ENCODE assay signal across 9 cellular contexts in genomic region chr2:102449370-102449974, GRCh38. TPM values are rescaled to one million over a fixed set of nuclear protein-coding genes. Genes with fewer than 3 reads are reported as not detected.
DNase-seq lines count a peak whose midpoint lies in the region; ATAC-seq, FAIRE-seq and TF ChIP-seq lines count a peak whose summit lies in the region.
"Had no signal": no experiment of that assay in that cellular context is flagged by ENCODE, and none has a peak within 500 bp of the region (broad histone marks: within the 10 kb centered on the region; RNA-seq: fewer than 3 reads in every experiment).

No MANE protein-coding gene starts in this region.

- H3K36me3 ChIP-seq in gastroesophageal sphincter: no peaks in the 10 kb centered on the region
- no peaks in the 10 kb centered on the region for H3K36me3 ChIP-seq in small intestine (ENCODE audit: control insufficient read depth in 2 of 2, insufficient read depth in 2 of 2, low read length in 2 of 2)

- intact Hi-C loops in activated T-helper 1 cell treated with anti-CD3 and anti-CD28 coated beads, Interleukin-12 subunit alpha, Interleukin-12 subunit beta, Interleukin-2, Interleukin-4 antibody, amounts not matched to agents 30 ng/mL and 10 ng/mL and 1 ng/mL, durations not matched to agents 14 hours and 24 hours and 36 hours (cut with micrococcal nuclease): loop anchor here (1.0 to 5.0 kb wide), 8 partner anchors 93 to 627 kb away; no protein-coding TSS in a partner anchor

- H3K27me3 Mint-ChIP-seq in activated T-helper 1 cell treated with anti-CD3 and anti-CD28 coated beads, Interleukin-12 subunit alpha, Interleukin-12 subunit beta, Interleukin-2, Interleukin-4 antibody, amounts not matched to agents 30 ng/mL and 10 ng/mL and 1 ng/mL, durations not matched to agents 14 hours and 24 hours and 36 hours (ENCODE audit: insufficient read depth): no peaks in the 10 kb centered on the region

- H3K36me3 Mint-ChIP-seq in activated T-helper 1 cell treated with anti-CD3 and anti-CD28 coated beads, Interleukin-12 subunit alpha, Interleukin-12 subunit beta, Interleukin-2, Interleukin-4 antibody, amounts not matched to agents 30 ng/mL and 10 ng/mL and 1 ng/mL, durations not matched to agents 14 hours and 24 hours and 36 hours (ENCODE audit: low read depth): peaks cover 54% of the 10 kb centered on the region

- in situ Hi-C loops in GM13977 (cut with MboI; ENCODE audit: low pct_unique_long_range_greater_than_20kb, low sequenced_read_pairs, unreplicated experiment): loop anchor here (10.0 to 25.0 kb wide), 2 partner anchors 137 to 425 kb away; partner anchors contain the start of gene IL1RL1

- no peaks in the 10 kb centered on the region; the same call in 1 of the 2 replicates for H3K9me3 ChIP-seq in AG04450 (ENCODE audit: control insufficient read depth, insufficient read depth, low read length)
- no peaks in the 10 kb centered on the region for H3K9me3 ChIP-seq in gastroesophageal sphincter
- no peaks in the 10 kb centered on the region for H3K9me3 ChIP-seq in small intestine (ENCODE audit: control insufficient read depth, low read depth)

- WGBS in gastroesophageal sphincter (ENCODE audit: low coverage in 1 of 2), 2 donors: 0% methylated on average over 1 of the region's 1 CpG
- 0% methylated on average over 1 of the region's 1 CpG for WGBS in small intestine, 3 donors

- H3K27me3 ChIP-seq in AG04450 (ENCODE audit: control insufficient read depth, insufficient read depth, low read length): peaks cover 10% of the 10 kb centered on the region
- no peaks in the 10 kb centered on the region for H3K27me3 ChIP-seq in gastroesophageal sphincter
- no peaks in the 10 kb centered on the region for H3K27me3 ChIP-seq in small intestine (ENCODE audit: control insufficient read depth in 2 of 2, insufficient read depth in 2 of 2, low read length in 2 of 2)

- no peak overlapping the region for H3K4me3 ChIP-seq in AG04450 (ENCODE audit: low read depth, low read length)
- no peak overlapping the region for H3K4me3 ChIP-seq in gastroesophageal sphincter
- no peak overlapping the region for H3K4me3 ChIP-seq in small intestine (ENCODE audit: low read depth in 1 of 2, low read length in 2 of 2)

- ATAC-seq in gastroesophageal sphincter (no peak), HG02884 (IDR thresholded peaks at IDR 0.05; ENCODE audit: unreplicated experiment) (no peak), HG03139 (IDR thresholded peaks at IDR 0.05; ENCODE audit: unreplicated experiment) (no peak)

- peaks cover 20% of the 10 kb centered on the region for H3K4me1 Mint-ChIP-seq in activated T-helper 1 cell treated with anti-CD3 and anti-CD28 coated beads, Interleukin-12 subunit alpha, Interleukin-12 subunit beta, Interleukin-2, Interleukin-4 antibody, amounts not matched to agents 30 ng/mL and 10 ng/mL and 1 ng/mL, durations not matched to agents 14 hours and 24 hours and 36 hours (ENCODE audit: low read depth)

- FAIRE-seq in RCC 7860 (lab: Jason Lieb, UNC) (peak; percentile 71), small intestine (lab: Jason Lieb, UNC) (no peak)

- POLR2A ChIA-PET in AG04450 (lab: Yijun Ruan, JAX): no interaction called here

- CTCF ChIA-PET in AG04450 (lab: Charles Lee): interaction anchor here (0.6 to 3.6 kb wide), 13 partner anchors 9 to 1107 kb away, joined by 3 to 33 read pairs (median 4); partner anchors contain the start of gene IL18R1

- DNase-seq in AG04450 (ENCODE audit: low read depth, low spot score) (no peak), GM13977 (ENCODE audit: low spot score) (peak; percentile 63), RCC 7860 (ENCODE audit: low spot score) (no peak), small intestine (peak; percentile 35)
- peak; percentile 54 for DNase-seq in activated T-helper 1 cell treated with anti-CD3 and anti-CD28 coated beads, Interleukin-12 subunit alpha, Interleukin-12 subunit beta, Interleukin-2, Interleukin-4 antibody, amounts not matched to agents 30 ng/mL and 10 ng/mL and 1 ng/mL, durations not matched to agents 14 hours and 24 hours and 36 hours (ENCODE audit: low spot score)

- TF ChIP-seq POLR2A in gastroesophageal sphincter (IDR thresholded peaks at IDR 0.05): no peak

- TF ChIP-seq CTCF in AG04450 (IDR thresholded peaks at IDR 0.05; ENCODE audit: low read depth, low read length) (peak; percentile 80), GM13977 (IDR thresholded peaks at IDR 0.05; ENCODE audit: extremely low read depth, insufficient read depth, missing control alignments) (peak; percentile 72), gastroesophageal sphincter (IDR thresholded peaks at IDR 0.05) (peak; percentile 17 to 48 (median 28))

- H3K9me3 Mint-ChIP-seq in activated T-helper 1 cell treated with anti-CD3 and anti-CD28 coated beads, Interleukin-12 subunit alpha, Interleukin-12 subunit beta, Interleukin-2, Interleukin-4 antibody, amounts not matched to agents 30 ng/mL and 10 ng/mL and 1 ng/mL, durations not matched to agents 14 hours and 24 hours and 36 hours: no peaks in the 10 kb centered on the region

- H3K4me1 ChIP-seq in gastroesophageal sphincter (no peaks in the 10 kb centered on the region), small intestine (ENCODE audit: control insufficient read depth in 2 of 2, insufficient read depth in 1 of 2, low read depth in 1 of 2, low read length in 1 of 2) (peaks cover 0 to 4% of the 10 kb centered on the region in 2 donors)

- no peak for TF ChIP-seq EP300 in gastroesophageal sphincter (IDR thresholded peaks at IDR 0.05)

- H3K4me3 Mint-ChIP-seq in activated T-helper 1 cell treated with anti-CD3 and anti-CD28 coated beads, Interleukin-12 subunit alpha, Interleukin-12 subunit beta, Interleukin-2, Interleukin-4 antibody, amounts not matched to agents 30 ng/mL and 10 ng/mL and 1 ng/mL, durations not matched to agents 14 hours and 24 hours and 36 hours: no peak overlapping the region

- no peak overlapping the region for H3K27ac Mint-ChIP-seq in activated T-helper 1 cell treated with anti-CD3 and anti-CD28 coated beads, Interleukin-12 subunit alpha, Interleukin-12 subunit beta, Interleukin-2, Interleukin-4 antibody, amounts not matched to agents 30 ng/mL and 10 ng/mL and 1 ng/mL, durations not matched to agents 14 hours and 24 hours and 36 hours

- H3K27ac ChIP-seq in AG04450 (ENCODE audit: low read depth, low read length) (no peak overlapping the region), gastroesophageal sphincter (no peak overlapping the region), small intestine (ENCODE audit: low read depth in 1 of 2, low read length in 1 of 2) (no peak overlapping the region)

RNA-seq across cellular contexts. Expression of gene SLC9A4, which starts 23.6 kb away (rescaled TPM):
- not detected in 2 replicates for polyA plus RNA-seq in AG04450 (2011; rRNA removed)
- not detected in 2 replicates for polyA minus RNA-seq in AG04450 (2011; rRNA and poly(A)+ RNA removed)
- total RNA-seq in activated T-helper 1 cell treated with anti-CD3 and anti-CD28 coated beads, Interleukin-12 subunit alpha, Interleukin-12 subunit beta, Interleukin-2, Interleukin-4 antibody, amounts not matched to agents 30 ng/mL and 10 ng/mL and 1 ng/mL, durations not matched to agents 14 hours and 24 hours and 36 hours: 0.10 TPM in 1 of 2 replicates, not detected in the other
- under 1 TPM in 1 of 4 donors, not detected in 3; 0.22 TPM for total RNA-seq in gastroesophageal sphincter
- polyA plus RNA-seq in small intestine: under 1 TPM in 1 of 3 donors, not detected in 2; 0.07 TPM
- total RNA-seq: pulmonary artery endothelial cell had no signal

RNA-seq across cellular contexts. Expression of gene IL18RAP, which starts 26.5 kb away (rescaled TPM):
- polyA plus RNA-seq in AG04450 (2011; rRNA removed) (0.10 TPM in 1 of 2 replicates, not detected in the other), small intestine (under 1 TPM; 0.22 to 1.00 (median 0.27) TPM)
- not detected in 2 replicates for polyA minus RNA-seq in AG04450 (2011; rRNA and poly(A)+ RNA removed)
- 37.1 and 38.4 TPM in 2 replicates for total RNA-seq in activated T-helper 1 cell treated with anti-CD3 and anti-CD28 coated beads, Interleukin-12 subunit alpha, Interleukin-12 subunit beta, Interleukin-2, Interleukin-4 antibody, amounts not matched to agents 30 ng/mL and 10 ng/mL and 1 ng/mL, durations not matched to agents 14 hours and 24 hours and 36 hours
- total RNA-seq in gastroesophageal sphincter: 1 to 10 TPM in 1 of 4 donors, under 1 TPM in 2, not detected in 1; 0.47 to 5.0 (median 0.89) TPM

Comparison
In these comparisons a context has a peak if more than half of its experiments do, and no peak if none do; other contexts are left out.
1. DNase-seq: peak in GM13977 (single experiment), activated T-helper 1 cell treated with anti-CD3 and anti-CD28 coated beads, Interleukin-12 subunit alpha, Interleukin-12 subunit beta, Interleukin-2, Interleukin-4 antibody, amounts not matched to agents 30 ng/mL and 10 ng/mL and 1 ng/mL, durations not matched to agents 14 hours and 24 hours and 36 hours (single experiment) and small intestine (single experiment); none in AG04450 (single experiment) and RCC 7860 (single experiment).
2. CTCF ChIP-seq: peak in every context shown above with its lines; median percentile 80 in AG04450; 72 in GM13977; 28 in gastroesophageal sphincter.